In the genomic region with DNA sequence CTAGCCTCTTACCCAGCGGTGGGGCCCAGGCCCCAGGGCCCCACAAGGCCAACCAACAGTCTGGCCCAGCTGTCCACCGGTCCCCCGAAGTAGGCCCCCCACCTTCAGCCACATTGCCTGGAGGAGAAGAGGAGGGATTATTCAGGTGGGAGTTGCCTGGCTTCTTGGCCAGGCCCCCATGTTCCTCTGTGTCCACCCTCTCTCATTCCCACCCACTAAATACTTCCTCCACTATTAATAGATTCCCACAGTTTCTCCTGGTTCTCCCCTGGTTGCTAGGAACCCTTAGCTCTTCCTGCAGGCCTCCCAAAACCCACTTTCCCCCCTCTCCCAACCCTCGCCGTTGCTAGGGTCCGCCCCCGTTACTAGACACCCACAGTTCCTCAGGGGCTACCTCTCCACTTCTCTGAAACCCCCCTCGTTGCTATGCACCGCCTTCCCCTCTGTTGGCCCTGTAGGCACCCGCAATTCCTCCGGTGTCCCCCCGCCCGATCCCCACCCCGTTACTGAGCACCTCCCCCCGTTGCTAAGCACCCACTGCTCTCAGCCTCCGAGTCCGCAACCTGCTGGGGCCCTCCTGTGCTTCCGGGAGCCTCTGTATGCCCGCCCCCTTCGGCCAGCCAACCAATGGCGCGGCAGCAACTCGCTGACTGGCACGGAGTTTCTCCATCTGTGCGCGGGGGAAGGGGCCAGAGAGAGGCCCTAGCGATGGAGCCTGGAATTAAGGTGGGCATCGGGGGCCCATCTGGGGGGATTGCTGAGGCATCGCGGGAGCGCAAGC, we compare ENCODE assay signal across 8 cellular contexts. TPM values are rescaled to one million over a fixed set of nuclear protein-coding genes. Genes with fewer than 3 reads are reported as not detected.
A peak's percentile ranks its signal among the peaks of the same experiment; 100 is the strongest.
DNase-seq lines count a peak whose midpoint lies in the region; ATAC-seq and TF ChIP-seq lines count a peak whose summit lies in the region.

No MANE protein-coding gene starts in this region.

- DNase-seq in NCI-H1417 treated with DMSO at 0.1 percent for 48 hours (lab: John Stamatoyannopoulos, UW) (peak; percentile 73), T follicular helper cell (ENCODE audit: low read depth) (peak; percentile 91), heart left ventricle (peak; percentile 94 to 96 (median 95)), pons (ENCODE audit: low spot score) (peak; percentile 96), tibial nerve (ENCODE audit: low spot score in 2 of 2) (peak; percentile 91 to 95)

- H3K4me3 ChIP-seq in GM08714 (ENCODE audit: low read length) (peak overlapping the region; percentile 78), heart left ventricle (peak overlapping the region; percentile 18 to 98 (median 78)), tibial nerve (peak overlapping the region; percentile 30 to 75 (median 68))

- H3K27me3 ChIP-seq in heart left ventricle (no peaks in the 10 kb centered on the region), tibial nerve (no peaks in the 10 kb centered on the region)

- intact Hi-C loops in heart left ventricle (cut with DNase I) = loop anchor here in 7 of 10 donors (1.0 to 10.0 kb wide), 8 partner anchors 24 to 103 kb away; a partner anchor contains a TSS

- TF ChIP-seq CTCF in heart left ventricle (IDR thresholded peaks at IDR 0.05) (peak in 1 of 12 donors; percentile 3), tibial nerve (IDR thresholded peaks at IDR 0.05) (no peak)

- peak; percentile 59 for ATAC-seq in HG02642 (IDR thresholded peaks at IDR 0.05; ENCODE audit: poor library complexity, unreplicated experiment)
- ATAC-seq in heart left ventricle = peak; percentile 75 to 83 (median 78)

- TF ChIP-seq POLR2A in heart left ventricle (IDR thresholded peaks at IDR 0.05) = peak in 1 of 2 donors; percentile 12
- TF ChIP-seq POLR2A in tibial nerve (IDR thresholded peaks at IDR 0.05) = no peak

- H3K27ac ChIP-seq in adipose tissue (ENCODE audit: low read depth, low read length) = peak overlapping the region; percentile 89
- peak overlapping the region; percentile 95 to 99 (median 97) for H3K27ac ChIP-seq in heart left ventricle
- H3K27ac ChIP-seq in tibial nerve = peak overlapping the region; percentile 92 to 99 (median 94)

- H3K36me3 ChIP-seq in heart left ventricle (peaks cover 0 to 35% (median 24%) of the 10 kb centered on the region in 9 donors), tibial nerve (peaks cover 0 to 32% (median 4%) of the 10 kb centered on the region in 3 donors)

- TF ChIP-seq EP300 in tibial nerve (IDR thresholded peaks at IDR 0.05) = no peak

- WGBS in adipose tissue, 3 donors = 2 to 4% (median 3%) methylated on average over 31 of the region's 31 CpGs
- 3 to 6% (median 4%) methylated on average over 29 to 31 of the region's 31 CpGs for WGBS in heart left ventricle, 4 donors
- WGBS in tibial nerve, 2 donors = 3% methylated on average over 31 of the region's 31 CpGs

- H3K9me3 ChIP-seq in heart left ventricle (no peaks in the 10 kb centered on the region), tibial nerve (no peaks in the 10 kb centered on the region)

- H3K4me1 ChIP-seq in heart left ventricle (peaks cover 3 to 57% (median 32%) of the 10 kb centered on the region in 12 donors), tibial nerve (peaks cover 0 to 52% (median 18%) of the 10 kb centered on the region in 4 donors)

RNA-seq across cellular contexts. Expression of a gene that starts 2.0 kb away (rescaled TPM):
- 10 to 100 TPM; 26.2 to 35.5 (median 29.4) TPM for polyA plus RNA-seq in adipose tissue
- 10 to 100 TPM; 18.2 to 49.7 (median 27.8) TPM for total RNA-seq in heart left ventricle
- 10 to 100 TPM; 25.1 to 38.3 TPM for polyA plus RNA-seq in heart left ventricle
- 10 to 100 TPM; 71.0 to 88.6 (median 84.3) TPM for total RNA-seq in tibial nerve

RNA-seq across cellular contexts. Expression of a gene that starts 2.2 kb away (rescaled TPM):
- polyA plus RNA-seq in adipose tissue = 10 to 100 TPM; 14.6 to 58.3 (median 43.1) TPM
- total RNA-seq in heart left ventricle = 10 to 100 TPM in 3 of 9 donors, 1 to 10 TPM in 6; 6.9 to 27.3 (median 8.9) TPM
- 10 to 100 TPM; 13.0 to 22.7 TPM for polyA plus RNA-seq in heart left ventricle
- 100 to 1,000 TPM in 1 of 4 donors, 10 to 100 TPM in 3; 72.0 to 114 (median 90.9) TPM for total RNA-seq in tibial nerve

RNA-seq across cellular contexts. Expression of a gene that starts 24.3 kb away (rescaled TPM):
- polyA plus RNA-seq in adipose tissue (10 to 100 TPM in 2 of 3 donors, 1 to 10 TPM in 1; 7.1 to 30.7 (median 27.2) TPM), heart left ventricle (10 to 100 TPM in 1 of 2 donors, 1 to 10 TPM in 1; 8.4 to 11.7 TPM)
- total RNA-seq in heart left ventricle (10 to 100 TPM in 5 of 9 donors, 1 to 10 TPM in 4; 7.3 to 29.1 (median 10.6) TPM), tibial nerve (100 to 1,000 TPM; 203 to 284 (median 251) TPM)

RNA-seq across cellular contexts. Expression of a gene that starts 35.6 kb away (rescaled TPM):
- polyA plus RNA-seq in adipose tissue (1 to 10 TPM; 3.5 to 7.1 (median 5.1) TPM), heart left ventricle (1 to 10 TPM; 4.5 to 7.7 TPM)
- total RNA-seq in heart left ventricle (10 to 100 TPM in 3 of 9 donors, 1 to 10 TPM in 6; 4.2 to 11.1 (median 8.6) TPM), tibial nerve (1 to 10 TPM; 2.5 to 7.1 (median 4.3) TPM)

RNA-seq across cellular contexts. Expression of a gene that starts 36.3 kb away (rescaled TPM):
- polyA plus RNA-seq in adipose tissue (10 to 100 TPM; 21.2 to 44.1 (median 42.8) TPM), heart left ventricle (10 to 100 TPM; 23.5 to 32.3 TPM)
- total RNA-seq in heart left ventricle (10 to 100 TPM; 22.5 to 50.2 (median 31.6) TPM), tibial nerve (10 to 100 TPM; 52.8 to 92.7 (median 70.9) TPM)

Comparison
In these comparisons a context has a peak if more than half of its experiments do, and no peak if none do; other contexts are left out.
1. Peak in every context shown above with its lines: DNase-seq, ATAC-seq, H3K4me3 ChIP-seq and H3K27ac ChIP-seq.
2. RNA of a gene that starts 24.3 kb away (total RNA-seq): 203 to 284 TPM in tibial nerve; 7.3 to 29.1 TPM in heart left ventricle; every median in the first group is over 4 times any median in the second.